ENCODE assay signal across 8 cellular contexts in genomic region chr3:67655364-67656121, GRCh38. TPM values are rescaled to one million over a fixed set of nuclear protein-coding genes. Genes with fewer than 3 reads are reported as not detected.
DNase-seq lines count a peak whose midpoint lies in the region; ATAC-seq and TF ChIP-seq lines count a peak whose summit lies in the region.

No MANE protein-coding gene starts in this region.

- POLR2A ChIA-PET in activated CD4-positive, alpha-beta memory T cell treated with anti-CD3 and anti-CD28 coated beads for 36 hours (lab: Charles Lee) = interaction anchor here (0.9 to 1.5 kb wide), 4 partner anchors 18 to 1352 kb away, joined by 3 to 12 read pairs (median 4); no protein-coding TSS in a partner anchor

- H3K27ac Mint-ChIP-seq in activated CD4-positive, alpha-beta memory T cell treated with anti-CD3 and anti-CD28 coated beads for 36 hours = peak overlapping the region; percentile 82

- DNase-seq in ACHN (peak; percentile 7), LoVo (ENCODE audit: low spot score) (no peak), omental fat pad (ENCODE audit: low spot score) (no peak)
- DNase-seq in activated CD4-positive, alpha-beta memory T cell treated with anti-CD3 and anti-CD28 coated beads for 36 hours = peak; percentile 85
- DNase-seq in stimulated activated CD4-positive, alpha-beta T cell treated with anti-CD3 and anti-CD28 coated beads, Interleukin-15, amount 100 ng/mL, for 24 hours = peak; percentile 82

- no peak for TF ChIP-seq CTCF in omental fat pad (IDR thresholded peaks at IDR 0.05)

- intact Hi-C loops in activated CD4-positive, alpha-beta memory T cell treated with anti-CD3 and anti-CD28 coated beads for 36 hours (cut with micrococcal nuclease) = loop anchor here (1.0 to 10.0 kb wide), 7 partner anchors 20 to 1429 kb away; partner anchors contain the start of genes ARL6IP5 and KBTBD8

- in situ Hi-C loops in ACHN (cut with HindIII; ENCODE audit: low pct_ligation_motif_present, low pct_unique_long_range_greater_than_20kb, low sequenced_read_pairs) = no loop called here

- peaks cover 45% of the 10 kb centered on the region for H3K4me1 Mint-ChIP-seq in activated CD4-positive, alpha-beta memory T cell treated with anti-CD3 and anti-CD28 coated beads for 36 hours (ENCODE audit: low read depth)

- no peaks in the 10 kb centered on the region for H3K27me3 Mint-ChIP-seq in activated CD4-positive, alpha-beta memory T cell treated with anti-CD3 and anti-CD28 coated beads for 36 hours

- ATAC-seq in GM19395 (IDR thresholded peaks at IDR 0.05; ENCODE audit: unreplicated experiment) (peak; percentile 69), HG03460 (IDR thresholded peaks at IDR 0.05; ENCODE audit: unreplicated experiment) (peak; percentile 47), esophagus mucosa (peak; percentile 6), omental fat pad (ENCODE audit: low FRiP score) (no peak)

- H3K36me3 Mint-ChIP-seq in activated CD4-positive, alpha-beta memory T cell treated with anti-CD3 and anti-CD28 coated beads for 36 hours = peaks cover 4% of the 10 kb centered on the region

- CTCF ChIA-PET in activated CD4-positive, alpha-beta memory T cell treated with anti-CD3 and anti-CD28 coated beads for 36 hours (lab: Charles Lee) = interaction anchor here (0.9 to 1.8 kb wide), 3 partner anchors 29 to 134 kb away, joined by 3 to 5 read pairs (median 4); no protein-coding TSS in a partner anchor

- no peaks in the 10 kb centered on the region for H3K9me3 Mint-ChIP-seq in activated CD4-positive, alpha-beta memory T cell treated with anti-CD3 and anti-CD28 coated beads for 36 hours

- H3K4me3 Mint-ChIP-seq in activated CD4-positive, alpha-beta memory T cell treated with anti-CD3 and anti-CD28 coated beads for 36 hours = peak overlapping the region; percentile 71

RNA-seq across cellular contexts. Expression of gene SUCLG2, which starts 1.1 kb away (rescaled TPM):
- 10 to 100 TPM; 53.3 to 57.8 TPM for total RNA-seq in activated CD4-positive, alpha-beta memory T cell treated with anti-CD3 and anti-CD28 coated beads for 36 hours
- total RNA-seq in esophagus mucosa (38.9 TPM), omental fat pad (10 to 100 TPM; 37.5 to 52.2 (median 42.1) TPM)

Comparison
In these comparisons a context has a peak if more than half of its experiments do, and no peak if none do; other contexts are left out.
1. DNase-seq: peak in ACHN (single experiment), activated CD4-positive, alpha-beta memory T cell treated with anti-CD3 and anti-CD28 coated beads for 36 hours (single experiment) and stimulated activated CD4-positive, alpha-beta T cell treated with anti-CD3 and anti-CD28 coated beads, Interleukin-15, amount 100 ng/mL, for 24 hours (single experiment); none in LoVo (single experiment) and omental fat pad (single experiment).